25 cellular contexts compared by ENCODE assay signal in genomic region chr12:6269986-6270385, GRCh38. TPM values are rescaled to one million over a fixed set of nuclear protein-coding genes. Genes with fewer than 3 reads are reported as not detected.
"Had no signal": no experiment of that assay in that cellular context is flagged by ENCODE, and none has a peak within 500 bp of the region (broad histone marks: within the 10 kb centered on the region; RNA-seq: fewer than 3 reads in every experiment).

No MANE protein-coding gene starts in this region.

- DNase-seq: cerebellar nuclear complex; effector CD4-positive, alpha-beta T cell; hypothalamus; immature natural killer cell; islet precursor cell; left ventricle myocardium superior; naive B cell; psoas muscle; right cardiac atrium; stimulated activated CD4-positive, alpha-beta T cell treated with anti-CD3 and anti-CD28 coated beads, Interleukin-15, amount 100 ng/mL, for 24 hours; stimulated activated CD4-positive, alpha-beta T cell treated with anti-CD3 and anti-CD28 coated beads, Interleukin-2, amount 100 ng/mL, for 48 hours; stimulated activated naive B cell treated with anti-CD40 and anti-IgM and Interleukin-4, amounts not matched to agents 10 μg/mL and 1 μg/mL and 100 μg/mL, for 72 hours; transverse colon; uterus had no signal

- H3K4me3 ChIP-seq: dorsolateral prefrontal cortex, lung, neural progenitor cell, psoas muscle, skin epidermis, thoracic aorta, transverse colon, uterus had no signal

- H3K9ac ChIP-seq: neural progenitor cell had no signal

- H3K4me1 ChIP-seq: transverse colon, uterus had no signal

- H3K4me3 Mint-ChIP-seq: immature natural killer cell; memory B cell; naive B cell; nephron; neural progenitor cell; stimulated activated naive B cell treated with anti-CD40 and anti-IgM and Interleukin-4, amounts not matched to agents 10 μg/mL and 1 μg/mL and 100 μg/mL, for 72 hours; stimulated activated naive CD8-positive, alpha-beta T cell treated with anti-CD3 and anti-CD28 coated beads, Interleukin-15, Interleukin-2, amounts not matched to agents 100 ng/mL and 50 ng/mL, for 24 hours had no signal

- H3K36me3 Mint-ChIP-seq: immature natural killer cell; memory B cell; naive B cell; stimulated activated naive B cell treated with anti-CD40 and anti-IgM and Interleukin-4, amounts not matched to agents 10 μg/mL and 1 μg/mL and 100 μg/mL, for 72 hours had no signal

- H3K27ac Mint-ChIP-seq: immature natural killer cell; memory B cell; neural progenitor cell; stimulated activated naive B cell treated with anti-CD40 and anti-IgM and Interleukin-4, amounts not matched to agents 10 μg/mL and 1 μg/mL and 100 μg/mL, for 72 hours; stimulated activated naive CD8-positive, alpha-beta T cell treated with anti-CD3 and anti-CD28 coated beads, Interleukin-15, Interleukin-2, amounts not matched to agents 100 ng/mL and 50 ng/mL, for 24 hours had no signal

- H3K27ac ChIP-seq: dorsolateral prefrontal cortex, neural progenitor cell, psoas muscle, skin epidermis, thoracic aorta, transverse colon, uterus had no signal

- H3K9me3 ChIP-seq: psoas muscle, thoracic aorta, transverse colon, uterus had no signal

- ATAC-seq: left ventricle myocardium superior; psoas muscle; right cardiac atrium; stimulated activated naive B cell treated with anti-CD40 and anti-IgM and Interleukin-4, amounts not matched to agents 10 μg/mL and 1 μg/mL and 100 μg/mL, for 72 hours had no signal

- FAIRE-seq: colon, frontal cortex had no signal

- H3K36me3 ChIP-seq: neural progenitor cell, thoracic aorta, transverse colon, uterus had no signal

- H3K4me1 Mint-ChIP-seq: immature natural killer cell, naive B cell had no signal

- H3K9me3 Mint-ChIP-seq: immature natural killer cell; memory B cell; naive B cell; nephron; neural progenitor cell; stimulated activated naive B cell treated with anti-CD40 and anti-IgM and Interleukin-4, amounts not matched to agents 10 μg/mL and 1 μg/mL and 100 μg/mL, for 72 hours; stimulated activated naive CD8-positive, alpha-beta T cell treated with anti-CD3 and anti-CD28 coated beads, Interleukin-15, Interleukin-2, amounts not matched to agents 100 ng/mL and 50 ng/mL, for 24 hours had no signal

RNA-seq across cellular contexts. Expression of gene PLEKHG6, which starts 40.5 kb away (rescaled TPM):
- total RNA-seq: mononuclear cell, psoas muscle had no signal
